In the genomic region with DNA sequence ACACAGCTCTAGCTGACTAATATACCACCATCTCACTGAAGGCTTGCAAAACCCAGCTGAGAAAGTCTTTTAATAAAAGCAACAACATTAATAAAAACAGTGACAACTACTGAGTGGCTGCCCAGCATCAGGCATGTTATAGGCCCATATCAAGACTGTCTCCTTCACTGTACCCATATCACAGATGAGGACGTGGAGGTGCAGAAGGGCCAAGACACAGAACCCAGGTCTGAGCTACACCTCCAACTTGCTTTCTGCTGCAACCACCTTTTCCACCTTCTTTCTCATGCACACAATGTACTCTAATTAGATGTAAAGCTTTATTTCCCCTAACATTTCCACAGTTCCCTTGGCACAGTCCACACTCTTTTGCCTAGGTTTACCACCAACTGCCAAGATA, we compare ENCODE assay signal across 20 cellular contexts. TPM values are rescaled to one million over a fixed set of nuclear protein-coding genes. Genes with fewer than 3 reads are reported as not detected.
DNase-seq lines count a peak whose midpoint lies in the region; ATAC-seq and TF ChIP-seq lines count a peak whose summit lies in the region.
"Had no signal": no experiment of that assay in that cellular context is flagged by ENCODE, and none has a peak within 500 bp of the region (broad histone marks: within the 10 kb centered on the region; RNA-seq: fewer than 3 reads in every experiment).

No MANE protein-coding gene starts in this region.

- H3K4me3 ChIP-seq in BLaER1 treated with 17β-estradiol and CSF1 and Interleukin-3, amounts not matched to agents 10 nM and 100 nM = no peak overlapping the region
- no peak overlapping the region for H3K4me3 ChIP-seq in BE2C (ENCODE audit: low read depth, low read length)

- H3K4me1 ChIP-seq in BLaER1 treated with 17β-estradiol and CSF1 and Interleukin-3, amounts not matched to agents 10 nM and 100 nM = peaks cover 0 to 26% (median 22%) of the 10 kb centered on the region in 10 experiments; a peak in 16 of 20 replicates
- H3K4me1 ChIP-seq in BE2C = no peaks in the 10 kb centered on the region

- CTCF ChIA-PET in WTC11 (lab: Charles Lee) = interaction anchor here (0.6 kb wide), 1 partner anchor 144 kb away, joined by 4 read pairs; no protein-coding TSS in a partner anchor

- peaks cover 21% of the 10 kb centered on the region for H3K4me1 Mint-ChIP-seq in activated T-cell treated with anti-CD3 and anti-CD28 coated beads, Interleukin-2, amount 50 U/mL, for 24 hours (ENCODE audit: low read depth)
- H3K4me1 Mint-ChIP-seq in WTC11 = peaks cover 3% of the 10 kb centered on the region; the same call in 1 of the 2 replicates
- H3K4me1 Mint-ChIP-seq: CD14-positive monocyte had no signal

- POLR2A ChIA-PET in WTC11 (lab: Charles Lee) = no interaction called here

- no peak for TF ChIP-seq CTCF in WTC11 (IDR thresholded peaks at IDR 0.05)
- no peak for TF ChIP-seq CTCF in BE2C (IDR thresholded peaks at IDR 0.05; ENCODE audit: low read depth, low read length)

- no peaks in the 10 kb centered on the region for H3K27me3 Mint-ChIP-seq in activated T-cell treated with anti-CD3 and anti-CD28 coated beads, Interleukin-2, amount 50 U/mL, for 24 hours
- no peaks in the 10 kb centered on the region for H3K27me3 Mint-ChIP-seq in WTC11 (ENCODE audit: low read depth)

- H3K4me3 Mint-ChIP-seq in activated T-cell treated with anti-CD3 and anti-CD28 coated beads, Interleukin-2, amount 50 U/mL, for 24 hours = no peak overlapping the region
- H3K4me3 Mint-ChIP-seq in WTC11 = no peak overlapping the region
- H3K4me3 Mint-ChIP-seq: CD14-positive monocyte had no signal

- no peaks in the 10 kb centered on the region for H3K27me3 ChIP-seq in BLaER1 treated with 17β-estradiol and CSF1 and Interleukin-3, amounts not matched to agents 10 nM and 100 nM
- H3K27me3 ChIP-seq in BE2C = no peaks in the 10 kb centered on the region

- H3K9me3 Mint-ChIP-seq in activated T-cell treated with anti-CD3 and anti-CD28 coated beads, Interleukin-2, amount 50 U/mL, for 24 hours = no peaks in the 10 kb centered on the region
- H3K9me3 Mint-ChIP-seq in WTC11 = no peaks in the 10 kb centered on the region

- peaks cover 83% of the 10 kb centered on the region for H3K36me3 Mint-ChIP-seq in activated T-cell treated with anti-CD3 and anti-CD28 coated beads, Interleukin-2, amount 50 U/mL, for 24 hours (ENCODE audit: low read depth)
- H3K36me3 Mint-ChIP-seq in WTC11 = peaks cover 38% of the 10 kb centered on the region

- H3K36me3 ChIP-seq in BLaER1 treated with 17β-estradiol and CSF1 and Interleukin-3, amounts not matched to agents 10 nM and 100 nM = peaks cover 95 to 100% (median 99%) of the 10 kb centered on the region in 11 experiments
- peaks cover 48% of the 10 kb centered on the region for H3K36me3 ChIP-seq in BE2C

- H3K4me2 ChIP-seq in BLaER1 treated with 17β-estradiol and CSF1 and Interleukin-3, amounts not matched to agents 10 nM and 100 nM = peak overlapping the region in 8 of 11 experiments; percentile 46 to 73 (median 60); a peak in 14 of 22 replicates

- H3K9ac ChIP-seq in BLaER1 treated with 17β-estradiol and CSF1 and Interleukin-3, amounts not matched to agents 10 nM and 100 nM = 0 out of 22 replicates have a peak overlapping the region, but pooled peaks of 1 of the 11 experiments have one; percentile 36

- peak overlapping the region in 1 of 11 experiments; percentile 52; a peak in 1 of 22 replicates for H3K27ac ChIP-seq in BLaER1 treated with 17β-estradiol and CSF1 and Interleukin-3, amounts not matched to agents 10 nM and 100 nM

- H3K9me3 ChIP-seq in BLaER1 treated with 17β-estradiol and CSF1 and Interleukin-3, amounts not matched to agents 10 nM and 100 nM (replicated peaks in 1 of 11) = no peaks in the 10 kb centered on the region
- no peaks in the 10 kb centered on the region for H3K9me3 ChIP-seq in BE2C

- H3K27ac Mint-ChIP-seq in activated T-cell treated with anti-CD3 and anti-CD28 coated beads, Interleukin-2, amount 50 U/mL, for 24 hours = peak overlapping the region; percentile 74
- H3K27ac Mint-ChIP-seq in WTC11 = peak overlapping the region; percentile 73; the same call in 1 of the 2 replicates

- peaks cover 60 to 100% (median 98%) of the 10 kb centered on the region in 11 experiments for H4K20me1 ChIP-seq in BLaER1 treated with 17β-estradiol and CSF1 and Interleukin-3, amounts not matched to agents 10 nM and 100 nM

- no peak for DNase-seq in activated T-cell treated with anti-CD3 and anti-CD28 coated beads, Interleukin-2, amount 50 U/mL, for 24 hours
- DNase-seq in activated T-cell treated with anti-CD3 and anti-CD28 coated beads for 4 hours (no peak), WTC11 (ENCODE audit: low spot score) (no peak), epidermal melanocyte (ENCODE audit: insufficient read length, low spot score) (peak; percentile 5), SW 1271 (lab: John Stamatoyannopoulos, UW) (no peak), BE2C (no peak)
- no peak for DNase-seq in stimulated activated naive CD4-positive, alpha-beta T cell treated with Interleukin-2 at 50 U/mL for 16 hours (lab: John Stamatoyannopoulos, UW)
- DNase-seq: 8988T, DMS79, MM.1S, NCI-H1092, NCI-H1436, NCI-H187 treated with DMSO at 0.1 percent for 48 hours, NCI-H2107, NCI-H446 treated with DMSO at 0.1 percent for 48 hours, NCI-H526 treated with DMSO at 0.1 percent for 48 hours, OCI-M1 had no signal

- ATAC-seq in WTC11 = no peak
- ATAC-seq: Right ventricle myocardium inferior had no signal

TF ChIP-seq in WTC11, 78 proteins besides CTCF, POLR2A, EP300 and RAD21:
- TF ChIP-seq ZNF263 (CRISPR knock-in tag; IDR thresholded peaks at IDR 0.05; ENCODE audit: low read depth) (no peak), NR3C1 (CRISPR knock-in tag; conservative IDR thresholded peaks at IDR 0.05; ENCODE audit: low read depth) (no peak), ELF4 (CRISPR knock-in tag; IDR thresholded peaks at IDR 0.05; ENCODE audit: low read depth) (no peak), MXD4 (CRISPR knock-in tag; IDR thresholded peaks at IDR 0.05; ENCODE audit: borderline replicate concordance) (no peak), ZNF423 (CRISPR knock-in tag; IDR thresholded peaks at IDR 0.05) (no peak), ZNF671 (CRISPR knock-in tag; IDR thresholded peaks at IDR 0.05) (no peak), RELA (CRISPR knock-in tag; IDR thresholded peaks at IDR 0.05; ENCODE audit: borderline replicate concordance) (no peak)
- TF ChIP-seq, protein P1, sequence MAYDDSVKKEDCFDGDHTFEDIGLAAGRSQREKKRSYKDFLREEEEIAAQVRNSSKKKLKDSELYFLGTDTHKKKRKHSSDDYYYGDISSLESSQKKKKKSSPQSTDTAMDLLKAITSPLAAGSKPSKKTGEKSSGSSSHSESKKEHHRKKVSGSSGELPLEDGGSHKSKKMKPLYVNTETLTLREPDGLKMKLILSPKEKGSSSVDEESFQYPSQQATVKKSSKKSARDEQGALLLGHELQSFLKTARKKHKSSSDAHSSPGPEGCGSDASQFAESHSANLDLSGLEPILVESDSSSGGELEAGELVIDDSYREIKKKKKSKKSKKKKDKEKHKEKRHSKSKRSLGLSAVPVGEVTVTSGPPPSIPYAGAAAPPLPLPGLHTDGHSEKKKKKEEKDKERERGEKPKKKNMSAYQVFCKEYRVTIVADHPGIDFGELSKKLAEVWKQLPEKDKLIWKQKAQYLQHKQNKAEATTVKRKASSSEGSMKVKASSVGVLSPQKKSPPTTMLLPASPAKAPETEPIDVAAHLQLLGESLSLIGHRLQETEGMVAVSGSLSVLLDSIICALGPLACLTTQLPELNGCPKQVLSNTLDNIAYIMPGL (CRISPR knock-in tag; IDR thresholded peaks at IDR 0.05) = no peak
- TF ChIP-seq, protein P2, sequence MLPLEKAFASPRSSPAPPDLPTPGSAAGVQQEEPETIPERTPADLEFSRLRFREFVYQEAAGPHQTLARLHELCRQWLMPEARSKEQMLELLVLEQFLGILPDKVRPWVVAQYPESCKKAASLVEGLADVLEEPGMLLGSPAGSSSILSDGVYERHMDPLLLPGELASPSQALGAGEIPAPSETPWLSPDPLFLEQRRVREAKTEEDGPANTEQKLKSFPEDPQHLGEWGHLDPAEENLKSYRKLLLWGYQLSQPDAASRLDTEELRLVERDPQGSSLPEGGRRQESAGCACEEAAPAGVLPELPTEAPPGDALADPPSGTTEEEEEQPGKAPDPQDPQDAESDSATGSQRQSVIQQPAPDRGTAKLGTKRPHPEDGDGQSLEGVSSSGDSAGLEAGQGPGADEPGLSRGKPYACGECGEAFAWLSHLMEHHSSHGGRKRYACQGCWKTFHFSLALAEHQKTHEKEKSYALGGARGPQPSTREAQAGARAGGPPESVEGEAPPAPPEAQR (CRISPR knock-in tag; IDR thresholded peaks at IDR 0.05) = no peak
- TF ChIP-seq, protein P3, sequence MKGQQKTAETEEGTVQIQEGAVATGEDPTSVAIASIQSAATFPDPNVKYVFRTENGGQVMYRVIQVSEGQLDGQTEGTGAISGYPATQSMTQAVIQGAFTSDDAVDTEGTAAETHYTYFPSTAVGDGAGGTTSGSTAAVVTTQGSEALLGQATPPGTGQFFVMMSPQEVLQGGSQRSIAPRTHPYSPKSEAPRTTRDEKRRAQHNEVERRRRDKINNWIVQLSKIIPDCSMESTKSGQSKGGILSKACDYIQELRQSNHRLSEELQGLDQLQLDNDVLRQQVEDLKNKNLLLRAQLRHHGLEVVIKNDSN (CRISPR knock-in tag; IDR thresholded peaks at IDR 0.05) = no peak
TF ChIP-seq in WTC11: peak in this region for 0.

RNA-seq across cellular contexts. Expression of a gene that starts 10.7 kb away (rescaled TPM):
- total RNA-seq in WTC11 (2021) = 11.7 to 14.2 TPM (median 12.3 TPM) in 3 replicates
- polyA plus RNA-seq in BE2C (2012; ENCODE audit: insufficient read depth, insufficient read length, low read depth) = 41.8 TPM

RNA-seq across cellular contexts. Expression of a gene that starts 21.3 kb away (rescaled TPM):
- 54.3 to 55.9 TPM (median 55.6 TPM) in 3 replicates for total RNA-seq in WTC11 (2021)
- 248 TPM for polyA plus RNA-seq in BE2C (2012; ENCODE audit: insufficient read depth, insufficient read length, low read depth)

RNA-seq across cellular contexts. Expression of a gene that starts 22.3 kb away (rescaled TPM):
- 9.5 to 11.1 TPM (median 10.9 TPM) in 3 replicates for total RNA-seq in WTC11 (2021)
- 46.1 TPM for polyA plus RNA-seq in BE2C (2012; ENCODE audit: insufficient read depth, insufficient read length, low read depth)
